Comparison of ENCODE assay signal across 20 cellular contexts in genomic region chr4:73923631-73923937, GRCh38. TPM values are rescaled to one million over a fixed set of nuclear protein-coding genes. Genes with fewer than 3 reads are reported as not detected.
A peak's percentile ranks its signal among the peaks of the same experiment; 100 is the strongest.
DNase-seq lines count a peak whose midpoint lies in the region; ATAC-seq, FAIRE-seq and TF ChIP-seq lines count a peak whose summit lies in the region.
"Had no signal": no experiment of that assay in that cellular context is flagged by ENCODE, and none has a peak within 500 bp of the region (broad histone marks: within the 10 kb centered on the region; RNA-seq: fewer than 3 reads in every experiment).

No MANE protein-coding gene starts in this region.

- DNase-seq in RWPE2 (ENCODE audit: low spot score) = no peak
- no peak for DNase-seq in pancreas
- DNase-seq in C1 segment of cervical spinal cord (lab: John Stamatoyannopoulos, UW) = no peak
- DNase-seq in endothelial cell (ENCODE audit: low spot score) = no peak
- DNase-seq: BE2C; CD4-positive, alpha-beta memory T cell; DMS153; DMS79; GF-D8; KG1 had no signal

- H3K27me3 ChIP-seq in RWPE2 (ENCODE audit: insufficient read depth, poor library complexity, severe bottlenecking) (no peaks in the 10 kb centered on the region), pancreas (peaks cover 0 to 4% (median 0%) of the 10 kb centered on the region in 4 donors)
- H3K27me3 ChIP-seq: BE2C had no signal

- FAIRE-seq in G401.6 (lab: Jason Lieb, UNC) (peak; percentile 51), endometrium (lab: Jason Lieb, UNC) (peak; percentile 74), pancreas (lab: Jason Lieb, UNC) (peak; percentile 77)
- FAIRE-seq: GM19239 had no signal

- no peak overlapping the region for H3K27ac ChIP-seq in RWPE2 (ENCODE audit: poor library complexity, severe bottlenecking)
- H3K27ac ChIP-seq in pancreas = no peak overlapping the region
- H3K27ac ChIP-seq: GM23248 had no signal

- no peak overlapping the region for H3K27ac Mint-ChIP-seq in endothelial cell (ENCODE audit: unreplicated experiment)
- H3K27ac Mint-ChIP-seq: CD14-positive monocyte; CD4-positive, alpha-beta memory T cell had no signal

- H3K4me3 Mint-ChIP-seq in endothelial cell (ENCODE audit: unreplicated experiment) = no peak overlapping the region
- H3K4me3 Mint-ChIP-seq: CD14-positive monocyte; CD4-positive, alpha-beta memory T cell had no signal

- H3K4me3 ChIP-seq in RWPE2 (ENCODE audit: severe bottlenecking) (no peak overlapping the region), pancreas (no peak overlapping the region)
- H3K4me3 ChIP-seq: GM23248, HAP-1 had no signal

- H3K36me3 Mint-ChIP-seq in endothelial cell (ENCODE audit: low read depth, unreplicated experiment) = no peaks in the 10 kb centered on the region
- H3K36me3 Mint-ChIP-seq: CD14-positive monocyte; CD4-positive, alpha-beta memory T cell had no signal

- H3K4me1 ChIP-seq in RWPE2 (ENCODE audit: insufficient read depth, poor library complexity, severe bottlenecking) (no peaks in the 10 kb centered on the region), pancreas (no peaks in the 10 kb centered on the region)
- H3K4me1 ChIP-seq: BE2C, HAP-1 had no signal

- TF ChIP-seq CTCF in RWPE2 (IDR thresholded peaks at IDR 0.05; ENCODE audit: poor library complexity, severe bottlenecking) = peak; percentile 61
- no peak for TF ChIP-seq CTCF in pancreas (IDR thresholded peaks at IDR 0.05)
- TF ChIP-seq CTCF in endothelial cell (IDR thresholded peaks at IDR 0.05; ENCODE audit: unreplicated experiment) = no peak

- H3K9me3 ChIP-seq in RWPE2 (ENCODE audit: severe bottlenecking) (no peaks in the 10 kb centered on the region), pancreas (no peaks in the 10 kb centered on the region)
- H3K9me3 ChIP-seq: BE2C, HAP-1 had no signal

- intact Hi-C loops in pancreas (cut with DNase I) = no loop called here

- ATAC-seq in RWPE2 (ENCODE audit: low read depth) (no peak), pancreas (no peak), GM18498 (IDR thresholded peaks at IDR 0.05; ENCODE audit: unreplicated experiment) (no peak)

- no peaks in the 10 kb centered on the region for H3K36me3 ChIP-seq in RWPE2 (ENCODE audit: low read depth)
- no peaks in the 10 kb centered on the region for H3K36me3 ChIP-seq in pancreas
- H3K36me3 ChIP-seq: BE2C, HAP-1 had no signal

- 60 to 66% methylated on average over 1 of the region's 1 CpG for WGBS in pancreas, 2 donors

- H3K9me3 Mint-ChIP-seq in endothelial cell (ENCODE audit: unreplicated experiment) = no peaks in the 10 kb centered on the region

- H3K4me1 Mint-ChIP-seq in endothelial cell (ENCODE audit: unreplicated experiment) = no peaks in the 10 kb centered on the region
- H3K4me1 Mint-ChIP-seq: CD4-positive, alpha-beta memory T cell had no signal

- no peaks in the 10 kb centered on the region for H3K27me3 Mint-ChIP-seq in endothelial cell (ENCODE audit: unreplicated experiment)
- H3K27me3 Mint-ChIP-seq: CD4-positive, alpha-beta memory T cell had no signal

RNA-seq across cellular contexts. Expression of gene CXCL1, which starts 54.4 kb away (rescaled TPM):
- total RNA-seq in pancreas (10 to 100 TPM in 2 of 6 donors, 1 to 10 TPM in 4; 2.5 to 35.4 (median 6.3) TPM), endothelial cell (ENCODE audit: unreplicated experiment) (1.7 TPM)
- polyA plus RNA-seq in pancreas = 10 to 100 TPM; 26.5 to 26.6 TPM
- total RNA-seq: A172; CD4-positive, alpha-beta memory T cell; H4 had no signal
- polyA plus RNA-seq: CD4-positive, alpha-beta memory T cell had no signal

RNA-seq across cellular contexts. Expression of gene PF4, which starts 58.2 kb away (rescaled TPM):
- total RNA-seq in pancreas (not detected), endothelial cell (ENCODE audit: unreplicated experiment) (11.6 TPM)
- polyA plus RNA-seq in pancreas = under 1 TPM in 1 of 2 donors, not detected in 1; 0.19 TPM
- total RNA-seq: A172; CD4-positive, alpha-beta memory T cell; Daoy; GM23248; H4 had no signal
- polyA plus RNA-seq: GM23248 had no signal
